ENCODE assay signal across 18 cellular contexts in the genomic region with DNA sequence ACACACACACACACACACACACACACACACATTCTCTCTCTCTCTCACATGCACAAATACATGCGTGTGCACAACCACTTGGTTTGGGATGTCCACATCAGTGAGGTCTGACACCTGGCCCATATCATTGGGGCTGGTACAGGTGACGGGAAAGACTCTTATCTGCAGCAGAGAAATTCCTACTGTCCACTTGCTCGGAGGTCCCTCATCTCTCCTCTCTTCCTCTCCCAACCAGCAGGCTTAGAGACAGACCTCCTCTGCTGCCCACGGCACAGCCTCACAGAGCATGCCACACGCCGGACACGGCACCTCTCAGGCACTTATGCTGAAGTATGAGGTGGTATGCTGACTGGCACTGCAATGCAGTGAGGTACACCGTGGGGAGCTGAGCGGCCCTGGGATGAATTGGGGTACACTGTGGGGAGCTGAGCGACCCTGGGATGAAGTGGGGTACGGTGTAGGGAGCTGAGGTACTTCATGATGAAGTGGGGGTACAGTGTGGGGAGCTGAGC. TPM values are rescaled to one million over a fixed set of nuclear protein-coding genes. Genes with fewer than 3 reads are reported as not detected.
DNase-seq lines count a peak whose midpoint lies in the region; ATAC-seq, FAIRE-seq and TF ChIP-seq lines count a peak whose summit lies in the region.
"Had no signal": no experiment of that assay in that cellular context is flagged by ENCODE, and none has a peak within 500 bp of the region (broad histone marks: within the 10 kb centered on the region; RNA-seq: fewer than 3 reads in every experiment).

No MANE protein-coding gene starts in this region.

- H3K23me2 ChIP-seq in H1 (ENCODE audit: low read depth, low read length) = no peaks in the 10 kb centered on the region; the same call in 1 of the 2 replicates

- 94% methylated on average over 4 of the region's 11 CpGs; no CpG with 5 or more reads in 1 of the 2 experiments for WGBS in IMR-90 (ENCODE audit: extremely low coverage in 2 of 2, insufficient read length in 1 of 2), 2 experiments
- 92% methylated on average over 10 of the region's 11 CpGs; no CpG with 5 or more reads in 1 of the 2 experiments for WGBS in H1 (ENCODE audit: extremely low coverage in 1 of 2, insufficient coverage in 1 of 2, insufficient read length in 1 of 2, insufficient replicate concordance in 2 of 2, low coverage in 1 of 2, low lambda C conversion rate in 2 of 2, missing lambda C conversion rate in 1 of 2), 2 experiments

- H3K18ac ChIP-seq in IMR-90 (ENCODE audit: low read depth, low read length) (no peak overlapping the region), H1 (ENCODE audit: extremely low read depth, low read length) (no peak overlapping the region; the same call in 1 of the 2 replicates)

- H2AK5ac ChIP-seq in IMR-90 (ENCODE audit: low read depth, low read length) (no peak overlapping the region), H1 (ENCODE audit: low read depth, low read length) (0 out of 2 replicates have a peak overlapping the region, but pooled peaks have one; percentile 24)

- H2BK120ac ChIP-seq in IMR-90 (ENCODE audit: low read depth, low read length) = no peak overlapping the region
- no peak overlapping the region for H2BK120ac ChIP-seq in H1 (replicated peaks; ENCODE audit: low read depth, low read length)

- H3K4ac ChIP-seq in IMR-90 (ENCODE audit: low read depth, low read length) (no peak overlapping the region), H1 (replicated peaks; ENCODE audit: insufficient read length, low read depth, low read length) (no peak overlapping the region)

- H4K91ac ChIP-seq in IMR-90 (ENCODE audit: insufficient read depth, low read depth, low read length) = no peak overlapping the region
- no peak overlapping the region for H4K91ac ChIP-seq in H1 (replicated peaks; ENCODE audit: insufficient read length, low read length)

- H3K9me3 ChIP-seq in IMR-90 (ENCODE audit: control insufficient read depth, insufficient read depth, low read length) = no peaks in the 10 kb centered on the region
- H3K9me3 ChIP-seq in H1 (ENCODE audit: insufficient read depth in 2 of 2, low read depth in 1 of 2, low read length in 1 of 2) = no peaks in the 10 kb centered on the region
- H3K9me3 ChIP-seq in osteoblast (ENCODE audit: low read depth, low read length) = no peaks in the 10 kb centered on the region
- H3K9me3 ChIP-seq: A549, BE2C had no signal

- H3K14ac ChIP-seq in IMR-90 (replicated peaks; ENCODE audit: low read depth, low read length) = no peak overlapping the region
- no peak overlapping the region for H3K14ac ChIP-seq in H1 (ENCODE audit: insufficient read length)

- H3K9ac ChIP-seq in IMR-90 (ENCODE audit: low read depth, low read length) (no peak overlapping the region), H1 (replicated peaks in 1 of 4; ENCODE audit: extremely low read depth in 1 of 4, low read depth in 3 of 4, low read length in 3 of 4) (no peak overlapping the region)

- H2AFZ ChIP-seq in IMR-90 (replicated peaks; ENCODE audit: low read length, poor library complexity) = no peak overlapping the region
- no peak overlapping the region for H2AFZ ChIP-seq in H1 (ENCODE audit: low read length)
- H2AFZ ChIP-seq in osteoblast (ENCODE audit: low read length) = no peak overlapping the region
- H2AFZ ChIP-seq: GM23338 had no signal

- H3K27me3 ChIP-seq in IMR-90 (ENCODE audit: control insufficient read depth, insufficient read depth, low read length) = peaks cover 50% of the 10 kb centered on the region
- H3K27me3 ChIP-seq in H1 (replicated peaks in 1 of 4; ENCODE audit: control insufficient read depth in 3 of 4, extremely low read depth in 1 of 4, insufficient read depth in 3 of 4, low read length in 3 of 4) = no peaks in the 10 kb centered on the region
- H3K27me3 ChIP-seq in osteoblast (ENCODE audit: insufficient read depth, low read length) = peaks cover 10% of the 10 kb centered on the region
- H3K27me3 ChIP-seq: BE2C had no signal

- H2BK12ac ChIP-seq in H1 (ENCODE audit: low read depth, low read length) = 0 out of 2 replicates have a peak overlapping the region, but pooled peaks have one; percentile 39

- no peak overlapping the region for H3K56ac ChIP-seq in IMR-90 (ENCODE audit: extremely low read depth, insufficient read depth, low read length)
- no peak overlapping the region for H3K56ac ChIP-seq in H1 (replicated peaks; ENCODE audit: insufficient read length, low read depth, low read length)

- intact Hi-C loops in IMR-90 (cut with micrococcal nuclease) = no loop called here

- H2AK9ac ChIP-seq in IMR-90 (replicated peaks; ENCODE audit: low read depth, low read length, poor library complexity) = peak overlapping the region; percentile 50

- no peak for DNase-seq in IMR-90
- DNase-seq in H1 (ENCODE audit: low read depth in 1 of 2, low spot score in 2 of 2) = no peak
- peak; percentile 13 for DNase-seq in osteoblast (ENCODE audit: insufficient read length, low spot score, missing footprints)
- DNase-seq in urothelium cell line (ENCODE audit: low spot score) = no peak
- DNase-seq in SIG-M5 treated with dmso at 0.1 percent for 504 hours (lab: John Stamatoyannopoulos, UW; ENCODE audit: unreplicated experiment) = no peak
- no peak for DNase-seq in stimulated activated CD4-positive, alpha-beta T cell treated with anti-CD3 and anti-CD28 coated beads, Interleukin-4, amount 100 ng/mL, for 1 hour
- DNase-seq in activated CD4-positive, CD25-positive, alpha-beta regulatory T cell (lab: John Stamatoyannopoulos, UW) = no peak
- DNase-seq: CD8-positive, alpha-beta T cell; COR-L47; DND-41; GDM1; H9 had no signal

- ATAC-seq in IMR-90 (ENCODE audit: low read depth) = no peak
- ATAC-seq: A549; CD8-positive, alpha-beta T cell; GM23338 had no signal

- H4K8ac ChIP-seq in IMR-90 (ENCODE audit: low read depth in 2 of 2, low read length in 2 of 2) (no peak overlapping the region), H1 (ENCODE audit: extremely low read depth, insufficient read depth, low read length) (peak overlapping the region; percentile 45)

- POLR2A ChIA-PET in IMR-90 (lab: Charles Lee; ENCODE audit: unreplicated experiment) = no interaction called here
- POLR2A ChIA-PET in H1 (lab: Charles Lee; ENCODE audit: partially characterized antibody) = no interaction called here

- H3K36me3 ChIP-seq in IMR-90 (ENCODE audit: control insufficient read depth, insufficient read depth, low read length) (no peaks in the 10 kb centered on the region), H1 (ENCODE audit: control insufficient read depth in 2 of 4, insufficient read depth in 4 of 4, low read length in 3 of 4) (no peaks in the 10 kb centered on the region), osteoblast (ENCODE audit: insufficient read depth, low read length) (no peaks in the 10 kb centered on the region)
- H3K36me3 ChIP-seq: BE2C had no signal

- BruUV-seq in IMR-90 (replicated peaks; lab: Mats Ljungman, UMichigan) = no TSS peak

- TF ChIP-seq CTCF in IMR-90 (conservative IDR thresholded peaks at IDR 0.05; ENCODE audit: low read depth, low read length) (no peak), H1 (IDR thresholded peaks at IDR 0.05; ENCODE audit: control extremely low read depth in 1 of 3, insufficient read depth in 1 of 3, low read depth in 1 of 3, low read length in 3 of 3) (no peak), osteoblast (IDR thresholded peaks at IDR 0.05; ENCODE audit: extremely low read depth, low read depth, low read length) (no peak)

- H3K23ac ChIP-seq in IMR-90 (ENCODE audit: low read depth, low read length) = no peak overlapping the region
- no peak overlapping the region for H3K23ac ChIP-seq in H1 (ENCODE audit: insufficient read length)

- CTCF ChIA-PET in IMR-90 (lab: Yijun Ruan, JAX) (interaction anchor here (0.6 kb wide), 1 partner anchor 57 kb away, joined by 6 read pairs; no protein-coding TSS in a partner anchor), H1 (lab: Charles Lee; ENCODE audit: partially characterized antibody) (interaction anchor here (1.3 to 3.8 kb wide), 5 partner anchors 8 to 95 kb away, joined by 3 to 33 read pairs (median 7); no protein-coding TSS in a partner anchor)

- H3K79me2 ChIP-seq in H1 (ENCODE audit: control insufficient read depth in 1 of 2, insufficient read depth in 2 of 2, low read length in 2 of 2) (no peaks in the 10 kb centered on the region), osteoblast (ENCODE audit: insufficient read depth, low read length) (no peaks in the 10 kb centered on the region)

- TF ChIP-seq POLR2A in IMR-90 (IDR thresholded peaks at IDR 0.05; ENCODE audit: low read depth, low read length) (no peak), H1 (IDR thresholded peaks at IDR 0.05; ENCODE audit: control extremely low read depth in 1 of 2, low read depth in 2 of 2, low read length in 2 of 2) (no peak)

- TF ChIP-seq RAD21 in IMR-90 (IDR thresholded peaks at IDR 0.05; ENCODE audit: low read length) (no peak), H1 (IDR thresholded peaks at IDR 0.05 in 1 of 2, conservative IDR thresholded peaks at IDR 0.05 in 1 of 2; ENCODE audit: low read depth in 2 of 2, low read length in 2 of 2) (no peak)

- in situ Hi-C loops in IMR-90 (cut with MboI; ENCODE audit: low sequenced_read_pairs) = no loop called here

- no peak overlapping the region for H3K27ac ChIP-seq in IMR-90 (ENCODE audit: insufficient read depth, low read length)
- H3K27ac ChIP-seq in H1 (ENCODE audit: low read depth, low read length) = no peak overlapping the region
- no peak overlapping the region for H3K27ac ChIP-seq in osteoblast (ENCODE audit: low read depth, low read length)
- H3K27ac ChIP-seq: A549, C4-2B had no signal

- no peaks in the 10 kb centered on the region for H4K20me1 ChIP-seq in IMR-90 (ENCODE audit: insufficient read depth, low read length)
- no peaks in the 10 kb centered on the region for H4K20me1 ChIP-seq in H1 (replicated peaks in 1 of 2; ENCODE audit: control insufficient read depth in 1 of 2, insufficient read depth in 2 of 2, low read length in 2 of 2)
- H4K20me1 ChIP-seq in osteoblast (ENCODE audit: insufficient read depth, low read length) = no peaks in the 10 kb centered on the region

- no peaks in the 10 kb centered on the region for H3K79me1 ChIP-seq in IMR-90 (ENCODE audit: low read depth in 1 of 2, low read length in 2 of 2)
- no peaks in the 10 kb centered on the region for H3K79me1 ChIP-seq in H1 (ENCODE audit: low read depth, low read length)

- dilution Hi-C loops in IMR-90 (cut with HindIII; ENCODE audit: low sequenced_read_pairs, unreplicated experiment) = no loop called here

- H3K4me2 ChIP-seq in IMR-90 (ENCODE audit: low read depth, low read length) = no peak overlapping the region
- no peak overlapping the region for H3K4me2 ChIP-seq in H1 (ENCODE audit: insufficient read depth in 1 of 2, low read depth in 2 of 2, low read length in 2 of 2)
- no peak overlapping the region for H3K4me2 ChIP-seq in osteoblast (ENCODE audit: insufficient read depth, low read length)
- H3K4me2 ChIP-seq: A549, GM23338 had no signal

- H3K4me3 ChIP-seq in IMR-90 (ENCODE audit: insufficient read depth, low read depth, low read length) (no peak overlapping the region), H1 (ENCODE audit: extremely low read depth in 1 of 4, insufficient read depth in 2 of 4, low read depth in 3 of 4, low read length in 4 of 4) (no peak overlapping the region), osteoblast (ENCODE audit: insufficient read depth, low read length) (no peak overlapping the region)
- H3K4me3 ChIP-seq: A549, GM23338 had no signal

- no peaks in the 10 kb centered on the region for H3K9me1 ChIP-seq in IMR-90 (ENCODE audit: insufficient read depth, low read length)

- H2BK20ac ChIP-seq in IMR-90 (ENCODE audit: low read depth, low read length) = 0 out of 2 replicates have a peak overlapping the region, but pooled peaks have one; percentile 24
- no peak overlapping the region for H2BK20ac ChIP-seq in H1 (ENCODE audit: low read length)

- H3K4me1 ChIP-seq in IMR-90 (ENCODE audit: control insufficient read depth, insufficient read depth, low read length) (no peaks in the 10 kb centered on the region; the same call in 1 of the 2 replicates), H1 (replicated peaks in 1 of 4; ENCODE audit: control insufficient read depth in 3 of 4, insufficient read depth in 4 of 4, low read length in 3 of 4) (no peaks in the 10 kb centered on the region), osteoblast (ENCODE audit: insufficient read depth, low read length) (no peaks in the 10 kb centered on the region)
- H3K4me1 ChIP-seq: A549 had no signal

- H2BK15ac ChIP-seq in IMR-90 (ENCODE audit: low read depth, low read length) = no peak overlapping the region
- no peak overlapping the region for H2BK15ac ChIP-seq in H1 (ENCODE audit: low read length)

- H4K5ac ChIP-seq in IMR-90 (ENCODE audit: low read depth, low read length) = no peak overlapping the region
- H4K5ac ChIP-seq in H1 (ENCODE audit: insufficient read length, low read depth, low read length) = no peak overlapping the region

- no peak for TF ChIP-seq EP300 in H1 (IDR thresholded peaks at IDR 0.05; ENCODE audit: borderline replicate concordance in 1 of 2, low read depth in 2 of 2, low read length in 2 of 2)

- H2BK5ac ChIP-seq in IMR-90 (ENCODE audit: low read depth, low read length, poor library complexity, severe bottlenecking) = no peak overlapping the region
- H2BK5ac ChIP-seq in H1 (ENCODE audit: low read depth, low read length) = no peak overlapping the region

- FAIRE-seq in H1 (lab: Jason Lieb, UNC) (no peak), urothelium cell line (lab: Jason Lieb, UNC) (peak; percentile 23)
- FAIRE-seq: A549, D721Med, GM12892 had no signal

RNA-seq across cellular contexts. Expression of gene MAGEF1, which starts 41.7 kb away (rescaled TPM):
- total RNA-seq in IMR-90 (2012; rRNA removed) = 10.6 and 16.4 TPM in 2 replicates
- 18.3 and 19.4 TPM in 2 replicates for polyA plus RNA-seq in IMR-90 (2012; rRNA removed)
- 19.1 and 19.8 TPM in 2 replicates for polyA plus RNA-seq in IMR-90 (2012; cell fraction: cytosol; rRNA removed)
- polyA plus RNA-seq in IMR-90 (2012; cell fraction: nucleus; rRNA removed; ENCODE audit: low replicate concordance) = 6.1 and 8.7 TPM in 2 replicates
- 54.1 and 56.7 TPM in 2 replicates for total RNA-seq in H1 (2021; fragmentation: NEBNext Ultra II Directional; extraction: Animal tissue kit (Norgen Biotek cat#: 25700))
- 26.5 and 29.5 TPM in 2 replicates for polyA plus RNA-seq in H1 (2011; rRNA removed)
- polyA plus RNA-seq in H1 (2011; cell fraction: cytosol; rRNA removed) = 51.9 TPM
- polyA plus RNA-seq in H1 (2011; cell fraction: nucleus; rRNA removed) = 18.1 TPM
- 47.6 to 57.8 TPM (median 52.1 TPM) in 4 replicates for polyA plus RNA-seq in H1 (2012, experiment 1 of 2)
- polyA plus RNA-seq in H1 (2012, experiment 2 of 2) = 31.8 TPM
- 33.0 TPM for polyA plus RNA-seq in H1 (2013, experiment 1 of 2)
- polyA plus RNA-seq in H1 (2013, experiment 2 of 2) = 35.2 TPM
- polyA minus RNA-seq in H1 (2011; rRNA and poly(A)+ RNA removed) = 11.3 and 12.0 TPM in 2 replicates
- polyA minus RNA-seq in H1 (2011; cell fraction: cytosol; rRNA and poly(A)+ RNA removed) = 21.2 TPM
- polyA minus RNA-seq in H1 (2011; cell fraction: nucleus; rRNA and poly(A)+ RNA removed) = 11.4 TPM
- 18.8 and 22.1 TPM in 2 replicates for total RNA-seq in osteoblast
